Comparison of ENCODE assay signal across 1 cellular context in genomic region chr14:69629225-69630127, GRCh38.
TF ChIP-seq lines count a peak whose summit lies in the region.

No MANE protein-coding gene starts in this region.

TF ChIP-seq in K562, 482 proteins besides CTCF, POLR2A, EP300 and RAD21 (continued from another document):
- TF ChIP-seq ZNF592 (IDR thresholded peaks at IDR 0.05) = 0 out of 2 replicates have a peak, but pooled peaks have one; percentile 15
- TF ChIP-seq BCL6 (CRISPR knock-in tag; IDR thresholded peaks at IDR 0.05) = no peak
- TF ChIP-seq ZNF277 (CRISPR knock-in tag; IDR thresholded peaks at IDR 0.05; ENCODE audit: borderline replicate concordance) = no peak
- peak; percentile 76 for TF ChIP-seq ARID1B (IDR thresholded peaks at IDR 0.05)
- no peak for TF ChIP-seq NCOA4 (IDR thresholded peaks at IDR 0.05; ENCODE audit: partially characterized antibody)
- no peak for TF ChIP-seq ZNF717 (CRISPR knock-in tag; IDR thresholded peaks at IDR 0.05)
- no peak for TF ChIP-seq ZNF407 (IDR thresholded peaks at IDR 0.05; ENCODE audit: low read depth)
